ENCODE assay signal across 8 cellular contexts in genomic region chr12:126874427-126875026, GRCh38.
DNase-seq lines count a peak whose midpoint lies in the region; ATAC-seq and TF ChIP-seq lines count a peak whose summit lies in the region.

No MANE protein-coding gene starts in this region.

- H3K27ac Mint-ChIP-seq in CD8-positive, alpha-beta T cell, result no peak overlapping the region
- H3K27ac Mint-ChIP-seq in glutamatergic neuron (ENCODE audit: unreplicated experiment) (no peak overlapping the region), progenitor cell of endocrine pancreas (no peak overlapping the region)

- H3K4me1 ChIP-seq in CD8-positive, alpha-beta T cell (ENCODE audit: insufficient read depth, low read length), result no peaks in the 10 kb centered on the region
- no peaks in the 10 kb centered on the region for H3K4me1 ChIP-seq in vagina

- CTCF ChIA-PET in CD8-positive, alpha-beta T cell (lab: Charles Lee), result interaction anchor here (0.5 to 1.4 kb wide), 10 partner anchors 9 to 1692 kb away, joined by 3 to 5 read pairs (median 4); no protein-coding TSS in a partner anchor

- no peaks in the 10 kb centered on the region for H3K9me3 Mint-ChIP-seq in CD8-positive, alpha-beta T cell
- H3K9me3 Mint-ChIP-seq in glutamatergic neuron (ENCODE audit: unreplicated experiment) (peaks cover 2% of the 10 kb centered on the region), progenitor cell of endocrine pancreas (ENCODE audit: low read depth) (peaks cover 3% of the 10 kb centered on the region)

- DNase-seq in CD8-positive, alpha-beta T cell, result peak; percentile 8 to 72 (median 50)
- peak; percentile 57 for DNase-seq in HT1080 (ENCODE audit: low read depth)
- DNase-seq in RPMI8226, result peak; percentile 55
- DNase-seq in activated effector memory CD4-positive, alpha-beta T cell treated with Interleukin-2 at 50 U/mL for 16 hours, result peak; percentile 40
- DNase-seq in glutamatergic neuron, result peak; percentile 73
- DNase-seq in progenitor cell of endocrine pancreas (ENCODE audit: low spot score, unreplicated experiment), result peak; percentile 68
- DNase-seq in vagina (ENCODE audit: extremely low spot score in 2 of 2), result no peak

- no peak overlapping the region for H3K4me3 Mint-ChIP-seq in CD8-positive, alpha-beta T cell
- no peak overlapping the region for H3K4me3 Mint-ChIP-seq in glutamatergic neuron (ENCODE audit: unreplicated experiment)
- H3K4me3 Mint-ChIP-seq in progenitor cell of endocrine pancreas (ENCODE audit: low read depth), result no peak overlapping the region

- ATAC-seq in CD8-positive, alpha-beta T cell, result no peak
- peak; percentile 97 for ATAC-seq in GM19372 (IDR thresholded peaks at IDR 0.05; ENCODE audit: low read depth, unreplicated experiment)

- peak; percentile 57 for TF ChIP-seq CTCF in CD8-positive, alpha-beta T cell (IDR thresholded peaks at IDR 0.05)
- TF ChIP-seq CTCF in glutamatergic neuron (IDR thresholded peaks at IDR 0.05; ENCODE audit: partially characterized antibody, unreplicated experiment) (peak; percentile 85), progenitor cell of endocrine pancreas (IDR thresholded peaks at IDR 0.05; ENCODE audit: unreplicated experiment) (peak; percentile 94), vagina (IDR thresholded peaks at IDR 0.05) (peak; percentile 55 to 73 (median 55))

- H3K4me1 Mint-ChIP-seq in CD8-positive, alpha-beta T cell (ENCODE audit: low read depth), result no peaks in the 10 kb centered on the region
- H3K4me1 Mint-ChIP-seq in glutamatergic neuron (ENCODE audit: low read depth, unreplicated experiment) (no peaks in the 10 kb centered on the region), progenitor cell of endocrine pancreas (ENCODE audit: low read depth) (no peaks in the 10 kb centered on the region)

- TF ChIP-seq POLR2A in vagina (IDR thresholded peaks at IDR 0.05), result no peak

- intact Hi-C loops in CD8-positive, alpha-beta T cell (cut with DNase I, micrococcal nuclease), result loop anchor here in 1 of 2 experiments (1.0 to 10.0 kb wide), 3 partner anchors 810 to 1691 kb away; no protein-coding TSS in a partner anchor
- intact Hi-C loops in vagina (cut with DNase I), result no loop called here

- H3K27me3 ChIP-seq in CD8-positive, alpha-beta T cell (ENCODE audit: insufficient read depth, low read length), result no peaks in the 10 kb centered on the region
- H3K27me3 ChIP-seq in vagina, result no peaks in the 10 kb centered on the region

- no peaks in the 10 kb centered on the region for H3K36me3 ChIP-seq in CD8-positive, alpha-beta T cell (ENCODE audit: insufficient read depth, low read length)
- H3K36me3 ChIP-seq in vagina, result no peaks in the 10 kb centered on the region

- H3K4me3 ChIP-seq in CD8-positive, alpha-beta T cell (ENCODE audit: low read depth, low read length), result no peak overlapping the region
- H3K4me3 ChIP-seq in vagina, result no peak overlapping the region

- peaks cover 2% of the 10 kb centered on the region for H3K27me3 Mint-ChIP-seq in CD8-positive, alpha-beta T cell (ENCODE audit: low read depth)
- H3K27me3 Mint-ChIP-seq in glutamatergic neuron (ENCODE audit: unreplicated experiment) (no peaks in the 10 kb centered on the region), progenitor cell of endocrine pancreas (peaks cover 2% of the 10 kb centered on the region)

- H3K36me3 Mint-ChIP-seq in CD8-positive, alpha-beta T cell, result no peaks in the 10 kb centered on the region
- H3K36me3 Mint-ChIP-seq in glutamatergic neuron (ENCODE audit: unreplicated experiment) (no peaks in the 10 kb centered on the region), progenitor cell of endocrine pancreas (ENCODE audit: insufficient read depth) (no peaks in the 10 kb centered on the region)

- no peak overlapping the region for H3K27ac ChIP-seq in CD8-positive, alpha-beta T cell (ENCODE audit: low read depth, low read length)
- H3K27ac ChIP-seq in vagina, result no peak overlapping the region

- H3K9me3 ChIP-seq in CD8-positive, alpha-beta T cell (ENCODE audit: low read length), result no peaks in the 10 kb centered on the region
- no peaks in the 10 kb centered on the region for H3K9me3 ChIP-seq in vagina

- POLR2A ChIA-PET in CD8-positive, alpha-beta T cell (lab: Charles Lee), result no interaction called here

Comparison
In these comparisons a context has a peak if more than half of its experiments do, and no peak if none do; other contexts are left out.
1. DNase-seq: peak in CD8-positive, alpha-beta T cell (7 of 7), HT1080 (single experiment), RPMI8226 (single experiment), activated effector memory CD4-positive, alpha-beta T cell treated with Interleukin-2 at 50 U/mL for 16 hours (single experiment), glutamatergic neuron (single experiment) and progenitor cell of endocrine pancreas (single experiment); none in vagina (0 of 2).
2. Peak in every context shown above with its lines, with median percentiles within 50 percentile points of each other: CTCF ChIP-seq.